In the genomic region with DNA sequence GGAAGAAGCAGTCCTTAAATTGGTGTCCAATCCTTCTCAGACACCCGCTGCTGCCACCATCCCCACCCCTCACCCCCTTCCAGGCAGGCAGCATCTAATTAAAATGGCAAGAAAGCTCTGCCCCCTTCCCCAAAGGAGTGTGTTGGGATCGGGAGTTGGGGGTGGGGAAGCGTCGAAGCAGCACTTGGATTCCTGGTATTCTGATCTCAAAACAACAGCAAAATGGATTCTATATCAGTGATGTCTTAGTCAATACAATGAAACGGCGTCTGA, we compare ENCODE assay signal across 8 cellular contexts. TPM values are rescaled to one million over a fixed set of nuclear protein-coding genes. Genes with fewer than 3 reads are reported as not detected.
A peak's percentile ranks its signal among the peaks of the same experiment; 100 is the strongest.
DNase-seq lines count a peak whose midpoint lies in the region; ATAC-seq and TF ChIP-seq lines count a peak whose summit lies in the region.

No MANE protein-coding gene starts in this region.

- TF ChIP-seq POLR2A in gastroesophageal sphincter (IDR thresholded peaks at IDR 0.05), result no peak

- H3K9ac ChIP-seq in ES-I3 (ENCODE audit: low read depth, low read length) (peak overlapping the region; percentile 92), SK-N-MC (ENCODE audit: insufficient read length) (no peak overlapping the region), rectal smooth muscle tissue (ENCODE audit: low read length) (peak overlapping the region; percentile 10)

- POLR2A ChIA-PET in RWPE1 (lab: Yijun Ruan, JAX; ENCODE audit: low non-redundant PET), result no interaction called here

- H3K9me3 ChIP-seq in ES-I3 (ENCODE audit: control insufficient read depth, insufficient read depth, low read length) (no peaks in the 10 kb centered on the region), SK-N-MC (ENCODE audit: low read depth, low read length) (no peaks in the 10 kb centered on the region), gastroesophageal sphincter (no peaks in the 10 kb centered on the region)

- no peak for ATAC-seq in gastroesophageal sphincter
- no peak for ATAC-seq in HG03469 (IDR thresholded peaks at IDR 0.05; ENCODE audit: unreplicated experiment)
- ATAC-seq in GM19467 (IDR thresholded peaks at IDR 0.05; ENCODE audit: unreplicated experiment), result no peak

- H3K4me3 ChIP-seq in SK-N-MC, result peak overlapping the region; percentile 87
- peak overlapping the region; percentile 87 to 91 for H3K4me3 ChIP-seq in gastroesophageal sphincter
- peak overlapping the region; percentile 93 for H3K4me3 ChIP-seq in rectal smooth muscle tissue (ENCODE audit: low read length)

- H3K27me3 ChIP-seq in gastroesophageal sphincter (no peaks in the 10 kb centered on the region), rectal smooth muscle tissue (ENCODE audit: control insufficient read depth, insufficient read depth, low read length) (no peaks in the 10 kb centered on the region)

- TF ChIP-seq CTCF in gastroesophageal sphincter (IDR thresholded peaks at IDR 0.05), result no peak
- TF ChIP-seq CTCF in RWPE1 (conservative IDR thresholded peaks at IDR 0.05; ENCODE audit: low read depth), result no peak

- CTCF ChIA-PET in RWPE1 (lab: Yijun Ruan, JAX), result no interaction called here

- peaks cover 13% of the 10 kb centered on the region for H3K4me1 ChIP-seq in ES-I3 (ENCODE audit: insufficient read depth, low read length)
- H3K4me1 ChIP-seq in gastroesophageal sphincter, result peaks cover 0 to 50% (median 25%) of the 10 kb centered on the region in 3 donors
- H3K4me1 ChIP-seq in rectal smooth muscle tissue (ENCODE audit: control insufficient read depth, insufficient read depth, low read length), result peaks cover 8% of the 10 kb centered on the region

- DNase-seq in SK-N-MC (ENCODE audit: low read depth, low spot score), result no peak
- DNase-seq in HK-2 (ENCODE audit: unreplicated experiment), result no peak
- DNase-seq in RWPE1 (ENCODE audit: low spot score), result no peak

- H3K36me3 ChIP-seq in ES-I3 (ENCODE audit: insufficient read depth, low read length), result no peaks in the 10 kb centered on the region
- H3K36me3 ChIP-seq in SK-N-MC (ENCODE audit: insufficient read depth, low read length), result no peaks in the 10 kb centered on the region
- no peaks in the 10 kb centered on the region for H3K36me3 ChIP-seq in gastroesophageal sphincter
- H3K36me3 ChIP-seq in rectal smooth muscle tissue (ENCODE audit: control insufficient read depth, insufficient read depth, low read length), result no peaks in the 10 kb centered on the region

- no peak overlapping the region for H3K27ac ChIP-seq in SK-N-MC
- H3K27ac ChIP-seq in gastroesophageal sphincter, result peak overlapping the region in 3 of 4 donors; percentile 82 to 92 (median 86)
- H3K27ac ChIP-seq in rectal smooth muscle tissue (ENCODE audit: low read depth, low read length), result no peak overlapping the region
- H3K27ac ChIP-seq in RWPE1, result no peak overlapping the region

- no peak for TF ChIP-seq EP300 in gastroesophageal sphincter (IDR thresholded peaks at IDR 0.05)

- 0% methylated on average over 3 of the region's 6 CpGs; no CpG with 5 or more reads in 1 of the 2 donors for WGBS in gastroesophageal sphincter (ENCODE audit: low coverage in 1 of 2), 2 donors

RNA-seq across cellular contexts. Expression of a gene that starts 1.4 kb away (rescaled TPM):
- 10 to 100 TPM; 32.9 to 41.7 (median 38.0) TPM for total RNA-seq in gastroesophageal sphincter

Comparison
In these comparisons a context has a peak if more than half of its experiments do, and no peak if none do; other contexts are left out.
1. H3K27ac ChIP-seq: peak in gastroesophageal sphincter (3 of 4); none in SK-N-MC (single experiment), rectal smooth muscle tissue (single experiment) and RWPE1 (single experiment).
2. Peak in every context shown above with its lines, with median percentiles within 50 percentile points of each other: H3K4me3 ChIP-seq.